ENCODE assay signal across 8 cellular contexts in genomic region chr11:47552086-47552580, GRCh38. TPM values are rescaled to one million over a fixed set of nuclear protein-coding genes. Genes with fewer than 3 reads are reported as not detected.
DNase-seq lines count a peak whose midpoint lies in the region; ATAC-seq and TF ChIP-seq lines count a peak whose summit lies in the region.

No MANE protein-coding gene starts in this region.

- DNase-seq in stimulated activated CD4-positive, alpha-beta T cell treated with anti-CD3 and anti-CD28 coated beads, Interleukin-15, amount 100 ng/mL, for 24 hours = peak; percentile 45
- DNase-seq in stimulated activated CD4-positive, alpha-beta T cell treated with anti-CD3 and anti-CD28 coated beads, Interleukin-4, amount 100 ng/mL, for 4 hours = no peak
- DNase-seq in HuH-7 (ENCODE audit: low spot score) = peak; percentile 23
- peak; percentile 6 to 9 for DNase-seq in activated CD4-positive, alpha-beta T cell treated with anti-CD3 and anti-CD28 coated beads, Interleukin-2, amount 50 U/mL, for 4 hours
- peak; percentile 53 for DNase-seq in fibroblast of pulmonary artery (ENCODE audit: low read depth)
- no peak for DNase-seq in stimulated activated CD8-positive, alpha-beta memory T cell treated with anti-CD3 and anti-CD28 coated beads, Interleukin-4, amount 100 ng/mL, for 48 hours

- peak overlapping the region; percentile 91 for H3K27ac ChIP-seq in neural cell (ENCODE audit: low read length)

- H2AFZ ChIP-seq in neural cell (ENCODE audit: low read depth, low read length) = peak overlapping the region; percentile 34

- no peaks in the 10 kb centered on the region for H3F3A ChIP-seq in neural cell (ENCODE audit: insufficient read depth, low read length, poor library complexity, severe bottlenecking)

- no peak for TF ChIP-seq RAD21 in neural cell (conservative IDR thresholded peaks at IDR 0.05)

- no peak for TF ChIP-seq CTCF in fibroblast of pulmonary artery (IDR thresholded peaks at IDR 0.05; ENCODE audit: low read length, missing control alignments)
- no peak for TF ChIP-seq CTCF in neural cell (IDR thresholded peaks at IDR 0.05; ENCODE audit: poor library complexity, severe bottlenecking)

- H3K4me2 ChIP-seq in neural cell (ENCODE audit: low read length) = peak overlapping the region; percentile 81

- TF ChIP-seq EP300 in neural cell (conservative IDR thresholded peaks at IDR 0.05; ENCODE audit: poor library complexity, severe bottlenecking) = no peak

- peaks cover 55% of the 10 kb centered on the region for H3K79me2 ChIP-seq in neural cell (replicated peaks; ENCODE audit: insufficient read depth, low read length)

- no peaks in the 10 kb centered on the region for H3K36me3 ChIP-seq in neural cell (ENCODE audit: insufficient read depth, low read length)

- no peak for ATAC-seq in HG02973 (IDR thresholded peaks at IDR 0.05; ENCODE audit: unreplicated experiment)

- H3K9ac ChIP-seq in neural cell (ENCODE audit: low read length) = peak overlapping the region; percentile 94

- H3K27me3 ChIP-seq in neural cell (ENCODE audit: insufficient read depth, low read depth, low read length) = no peaks in the 10 kb centered on the region

- H3K4me3 ChIP-seq in fibroblast of pulmonary artery (replicated peaks; ENCODE audit: low read depth, low read length) = peak overlapping the region; percentile 97
- H3K4me3 ChIP-seq in neural cell (ENCODE audit: low read length) = peak overlapping the region; percentile 94

- H3K9me2 ChIP-seq in neural cell (ENCODE audit: insufficient read depth, low read length) = no peaks in the 10 kb centered on the region

- H3K9me3 ChIP-seq in neural cell (ENCODE audit: low read length) = no peaks in the 10 kb centered on the region

- H4K20me1 ChIP-seq in neural cell (ENCODE audit: insufficient read depth) = no peaks in the 10 kb centered on the region

TF ChIP-seq in neural cell, 6 proteins besides CTCF, POLR2A, EP300 and RAD21:
- TF ChIP-seq EZH2 (IDR thresholded peaks at IDR 0.05; ENCODE audit: borderline replicate concordance, insufficient read depth, low read length, poor library complexity, severe bottlenecking) = no peak
- TF ChIP-seq MXI1 (conservative IDR thresholded peaks at IDR 0.05; ENCODE audit: poor library complexity, severe bottlenecking) = no peak
- TF ChIP-seq SMC3 (conservative IDR thresholded peaks at IDR 0.05; ENCODE audit: poor library complexity) = no peak
- no peak for TF ChIP-seq POLR2AphosphoS5 (IDR thresholded peaks at IDR 0.05)
- TF ChIP-seq TAF1 (IDR thresholded peaks at IDR 0.05; ENCODE audit: low read depth) = no peak
- TF ChIP-seq, protein P1, sequence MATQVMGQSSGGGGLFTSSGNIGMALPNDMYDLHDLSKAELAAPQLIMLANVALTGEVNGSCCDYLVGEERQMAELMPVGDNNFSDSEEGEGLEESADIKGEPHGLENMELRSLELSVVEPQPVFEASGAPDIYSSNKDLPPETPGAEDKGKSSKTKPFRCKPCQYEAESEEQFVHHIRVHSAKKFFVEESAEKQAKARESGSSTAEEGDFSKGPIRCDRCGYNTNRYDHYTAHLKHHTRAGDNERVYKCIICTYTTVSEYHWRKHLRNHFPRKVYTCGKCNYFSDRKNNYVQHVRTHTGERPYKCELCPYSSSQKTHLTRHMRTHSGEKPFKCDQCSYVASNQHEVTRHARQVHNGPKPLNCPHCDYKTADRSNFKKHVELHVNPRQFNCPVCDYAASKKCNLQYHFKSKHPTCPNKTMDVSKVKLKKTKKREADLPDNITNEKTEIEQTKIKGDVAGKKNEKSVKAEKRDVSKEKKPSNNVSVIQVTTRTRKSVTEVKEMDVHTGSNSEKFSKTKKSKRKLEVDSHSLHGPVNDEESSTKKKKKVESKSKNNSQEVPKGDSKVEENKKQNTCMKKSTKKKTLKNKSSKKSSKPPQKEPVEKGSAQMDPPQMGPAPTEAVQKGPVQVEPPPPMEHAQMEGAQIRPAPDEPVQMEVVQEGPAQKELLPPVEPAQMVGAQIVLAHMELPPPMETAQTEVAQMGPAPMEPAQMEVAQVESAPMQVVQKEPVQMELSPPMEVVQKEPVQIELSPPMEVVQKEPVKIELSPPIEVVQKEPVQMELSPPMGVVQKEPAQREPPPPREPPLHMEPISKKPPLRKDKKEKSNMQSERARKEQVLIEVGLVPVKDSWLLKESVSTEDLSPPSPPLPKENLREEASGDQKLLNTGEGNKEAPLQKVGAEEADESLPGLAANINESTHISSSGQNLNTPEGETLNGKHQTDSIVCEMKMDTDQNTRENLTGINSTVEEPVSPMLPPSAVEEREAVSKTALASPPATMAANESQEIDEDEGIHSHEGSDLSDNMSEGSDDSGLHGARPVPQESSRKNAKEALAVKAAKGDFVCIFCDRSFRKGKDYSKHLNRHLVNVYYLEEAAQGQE (IDR thresholded peaks at IDR 0.05; ENCODE audit: borderline replicate concordance) = no peak
TF ChIP-seq in neural cell: peak in this region for 0.

RNA-seq across cellular contexts. Expression of gene CELF1, which starts 0.8 kb away (rescaled TPM):
- 209 and 217 TPM in 2 replicates for polyA plus RNA-seq in neural cell
- 281 and 303 TPM in 2 replicates for polyA minus RNA-seq in neural cell

RNA-seq across cellular contexts. Expression of gene PTPMT1, which starts 13.3 kb away (rescaled TPM):
- 2.7 and 5.4 TPM in 2 replicates for polyA plus RNA-seq in neural cell
- polyA minus RNA-seq in neural cell = 0.73 TPM in 1 of 2 replicates, not detected in the other

RNA-seq across cellular contexts. Expression of gene KBTBD4, which starts 26.6 kb away (rescaled TPM):
- 76.1 and 79.5 TPM in 2 replicates for polyA plus RNA-seq in neural cell
- 83.1 and 90.6 TPM in 2 replicates for polyA minus RNA-seq in neural cell

RNA-seq across cellular contexts. Expression of gene NDUFS3, which starts 26.7 kb away (rescaled TPM):
- polyA plus RNA-seq in neural cell = 154 and 186 TPM in 2 replicates
- polyA minus RNA-seq in neural cell = 64.0 and 68.9 TPM in 2 replicates

RNA-seq across cellular contexts. Expression of gene FAM180B, which starts 34.3 kb away (rescaled TPM):
- polyA plus RNA-seq in neural cell = not detected in 2 replicates
- 0.49 TPM in 1 of 2 replicates, not detected in the other for polyA minus RNA-seq in neural cell

Comparison
In these comparisons a context has a peak if more than half of its experiments do, and no peak if none do; other contexts are left out.
1. DNase-seq: peak in stimulated activated CD4-positive, alpha-beta T cell treated with anti-CD3 and anti-CD28 coated beads, Interleukin-15, amount 100 ng/mL, for 24 hours (single experiment), HuH-7 (single experiment), activated CD4-positive, alpha-beta T cell treated with anti-CD3 and anti-CD28 coated beads, Interleukin-2, amount 50 U/mL, for 4 hours (2 of 2) and fibroblast of pulmonary artery (single experiment); none in stimulated activated CD4-positive, alpha-beta T cell treated with anti-CD3 and anti-CD28 coated beads, Interleukin-4, amount 100 ng/mL, for 4 hours (0 of 2) and stimulated activated CD8-positive, alpha-beta memory T cell treated with anti-CD3 and anti-CD28 coated beads, Interleukin-4, amount 100 ng/mL, for 48 hours (single experiment).